In genomic region chr10:18650618-18651017, GRCh38 we compare ENCODE assay signal across 7 cellular contexts. TPM values are rescaled to one million over a fixed set of nuclear protein-coding genes. Genes with fewer than 3 reads are reported as not detected.
DNase-seq lines count a peak whose midpoint lies in the region; ATAC-seq and TF ChIP-seq lines count a peak whose summit lies in the region.

No MANE protein-coding gene starts in this region.

- ATAC-seq in stimulated activated naive B cell treated with anti-CD40 and anti-IgM and Interleukin-4, amounts not matched to agents 10 μg/mL and 1 μg/mL and 100 μg/mL, for 72 hours (replicated peaks), result no peak
- no peak for ATAC-seq in HG02642 (IDR thresholded peaks at IDR 0.05; ENCODE audit: poor library complexity, unreplicated experiment)
- no peak for ATAC-seq in HG02798 (IDR thresholded peaks at IDR 0.05; ENCODE audit: poor library complexity, unreplicated experiment)

- no peak for DNase-seq in stimulated activated naive B cell treated with anti-CD40 and anti-IgM and Interleukin-4, amounts not matched to agents 10 μg/mL and 1 μg/mL and 100 μg/mL, for 72 hours
- DNase-seq in D341Med (ENCODE audit: low spot score), result no peak

- peak overlapping the region; percentile 95 to 99 (median 98) for H3K4me3 Mint-ChIP-seq in IgD-negative memory B cell
- peak overlapping the region; percentile 91 to 93 for H3K4me3 Mint-ChIP-seq in stimulated activated naive B cell treated with anti-CD40 and anti-IgM and Interleukin-4, amounts not matched to agents 10 μg/mL and 1 μg/mL and 100 μg/mL, for 72 hours

- H3K27me3 Mint-ChIP-seq in IgD-negative memory B cell, result no peaks in the 10 kb centered on the region
- no peaks in the 10 kb centered on the region for H3K27me3 Mint-ChIP-seq in stimulated activated naive B cell treated with anti-CD40 and anti-IgM and Interleukin-4, amounts not matched to agents 10 μg/mL and 1 μg/mL and 100 μg/mL, for 72 hours

- no peak for TF ChIP-seq CTCF in WI38 (IDR thresholded peaks at IDR 0.05; ENCODE audit: low read depth, low read length)

- peak overlapping the region; percentile 97 to 99 (median 98) for H3K27ac Mint-ChIP-seq in IgD-negative memory B cell
- peak overlapping the region; percentile 92 for H3K27ac Mint-ChIP-seq in stimulated activated naive B cell treated with anti-CD40 and anti-IgM and Interleukin-4, amounts not matched to agents 10 μg/mL and 1 μg/mL and 100 μg/mL, for 72 hours

- peak overlapping the region; percentile 91 for H3K4me3 ChIP-seq in WI38 (ENCODE audit: low read depth, low read length)
- peak overlapping the region; percentile 98 for H3K4me3 ChIP-seq in iPS-11a (ENCODE audit: low read depth, low read length)

- peaks cover 7% of the 10 kb centered on the region for H3K36me3 Mint-ChIP-seq in IgD-negative memory B cell
- peaks cover 0 to 3% of the 10 kb centered on the region in 2 donors for H3K36me3 Mint-ChIP-seq in stimulated activated naive B cell treated with anti-CD40 and anti-IgM and Interleukin-4, amounts not matched to agents 10 μg/mL and 1 μg/mL and 100 μg/mL, for 72 hours

- H3K9me3 Mint-ChIP-seq in IgD-negative memory B cell, result no peaks in the 10 kb centered on the region
- H3K9me3 Mint-ChIP-seq in stimulated activated naive B cell treated with anti-CD40 and anti-IgM and Interleukin-4, amounts not matched to agents 10 μg/mL and 1 μg/mL and 100 μg/mL, for 72 hours, result no peaks in the 10 kb centered on the region

- peaks cover 19 to 39% (median 31%) of the 10 kb centered on the region in 3 donors for H3K4me1 Mint-ChIP-seq in IgD-negative memory B cell
- H3K4me1 Mint-ChIP-seq in stimulated activated naive B cell treated with anti-CD40 and anti-IgM and Interleukin-4, amounts not matched to agents 10 μg/mL and 1 μg/mL and 100 μg/mL, for 72 hours, result peaks cover 12 to 27% of the 10 kb centered on the region in 2 donors

RNA-seq across cellular contexts. Expression of gene NSUN6, which starts 0.8 kb away (rescaled TPM):
- 8.6 TPM for polyA plus RNA-seq in IgD-negative memory B cell

RNA-seq across cellular contexts. Expression of gene ARL5B, which starts 8.6 kb away (rescaled TPM):
- 1.6 TPM for polyA plus RNA-seq in IgD-negative memory B cell
